22 cellular contexts compared by ENCODE assay signal in the genomic region with DNA sequence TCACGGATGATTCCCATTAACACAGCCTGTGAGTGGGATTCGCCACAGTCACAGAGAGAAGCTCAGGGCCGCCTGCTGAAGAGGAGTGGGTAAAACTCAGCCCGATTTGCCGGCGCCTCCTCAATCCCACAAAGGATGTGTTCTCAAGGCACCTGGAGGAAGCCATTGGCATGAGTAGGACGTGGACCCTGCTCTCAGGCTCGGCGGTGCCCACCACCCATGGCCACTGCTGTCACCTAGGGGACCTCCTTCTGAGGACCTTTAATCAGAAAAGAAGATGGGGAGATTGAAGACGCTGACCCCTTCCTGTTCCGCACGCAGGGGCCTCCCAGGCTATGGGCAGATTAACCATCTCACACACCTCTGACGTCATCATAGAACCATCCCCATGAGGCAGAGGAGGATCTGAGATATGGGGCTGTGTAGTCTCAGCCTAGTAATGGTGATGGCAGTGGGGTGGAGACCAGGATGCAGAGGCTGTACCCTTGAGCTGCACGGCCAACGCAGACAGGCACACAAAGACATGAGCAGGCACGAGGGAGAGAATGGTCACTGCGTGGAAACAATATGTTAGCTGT.
"Had no signal": no experiment of that assay in that cellular context is flagged by ENCODE, and none has a peak within 500 bp of the region (broad histone marks: within the 10 kb centered on the region; RNA-seq: fewer than 3 reads in every experiment).

No MANE protein-coding gene starts in this region.

- H3K27me3 ChIP-seq: colonic mucosa, testis, upper lobe of left lung had no signal

- ATAC-seq: activated naive CD4-positive, alpha-beta T cell treated with anti-CD3 and anti-CD28 coated beads, Interleukin-2, amount 50 U/mL, for 72 hours; gastrocnemius medialis; naive thymus-derived CD4-positive, alpha-beta T cell had no signal

- H3K36me3 ChIP-seq: colonic mucosa, gastrocnemius medialis, upper lobe of left lung had no signal

- H3K9me3 Mint-ChIP-seq: activated naive CD4-positive, alpha-beta T cell treated with anti-CD3 and anti-CD28 coated beads, Interleukin-2, amount 50 U/mL, for 72 hours; activated T-helper 1 cell treated with anti-CD3 and anti-CD28 coated beads, Interleukin-12 subunit alpha, Interleukin-12 subunit beta, Interleukin-2, Interleukin-4 antibody, amounts not matched to agents 30 ng/mL and 10 ng/mL and 1 ng/mL, durations not matched to agents 14 hours and 24 hours and 36 hours had no signal

- H3K4me3 Mint-ChIP-seq: activated T-helper 1 cell treated with anti-CD3 and anti-CD28 coated beads, Interleukin-12 subunit alpha, Interleukin-12 subunit beta, Interleukin-2, Interleukin-4 antibody, amounts not matched to agents 30 ng/mL and 10 ng/mL and 1 ng/mL, durations not matched to agents 14 hours and 24 hours and 36 hours; naive thymus-derived CD4-positive, alpha-beta T cell; neural crest cell had no signal

- H3K27ac ChIP-seq: colonic mucosa, dorsolateral prefrontal cortex, gastrocnemius medialis, testis, upper lobe of left lung had no signal

- H3K27ac Mint-ChIP-seq: activated naive CD4-positive, alpha-beta T cell treated with anti-CD3 and anti-CD28 coated beads, Interleukin-2, amount 50 U/mL, for 72 hours; activated T-helper 1 cell treated with anti-CD3 and anti-CD28 coated beads, Interleukin-12 subunit alpha, Interleukin-12 subunit beta, Interleukin-2, Interleukin-4 antibody, amounts not matched to agents 30 ng/mL and 10 ng/mL and 1 ng/mL, durations not matched to agents 14 hours and 24 hours and 36 hours; naive thymus-derived CD4-positive, alpha-beta T cell had no signal

- H3K36me3 Mint-ChIP-seq: activated naive CD4-positive, alpha-beta T cell treated with anti-CD3 and anti-CD28 coated beads, Interleukin-2, amount 50 U/mL, for 72 hours; naive thymus-derived CD4-positive, alpha-beta T cell had no signal

- H3K9me3 ChIP-seq: colonic mucosa, gastrocnemius medialis, testis, upper lobe of left lung had no signal

- H3K4me1 ChIP-seq: colonic mucosa, gastrocnemius medialis, testis, upper lobe of left lung had no signal

- H3K4me3 ChIP-seq: colonic mucosa, dorsolateral prefrontal cortex, gastrocnemius medialis, testis, upper lobe of left lung had no signal

- DNase-seq: activated CD4-positive, alpha-beta T cell treated with anti-CD3 and anti-CD28 coated beads for 48 hours; activated CD4-positive, alpha-beta T cell treated with anti-CD3 and anti-CD28 coated beads, Interleukin-2, amount 50 U/mL, for 48 hours; activated CD8-positive, alpha-beta memory T cell treated with anti-CD3 and anti-CD28 coated beads, Interleukin-2, amount 50 U/mL, for 4 hours; activated gamma-delta T cell treated with Interleukin-2 at 50 U/mL for 16 hours; activated T-cell treated with anti-CD3 and anti-CD28 coated beads, Interleukin-2, amount 50 U/mL, for 1 hour; colonic mucosa; effector memory CD4-positive, alpha-beta T cell; erythroblast; gastrocnemius medialis; glutamatergic neuron; midbrain; naive thymus-derived CD4-positive, alpha-beta T cell; occipital lobe; right cardiac atrium; stimulated activated CD4-positive, alpha-beta T cell treated with anti-CD3 and anti-CD28 coated beads, Interleukin-2, amount 100 ng/mL, for 48 hours; stimulated activated naive CD4-positive, alpha-beta T cell treated with Interleukin-2 at 50 U/mL for 16 hours; testis; upper lobe of left lung had no signal
